Comparison of ENCODE assay signal across 8 cellular contexts in the genomic region with DNA sequence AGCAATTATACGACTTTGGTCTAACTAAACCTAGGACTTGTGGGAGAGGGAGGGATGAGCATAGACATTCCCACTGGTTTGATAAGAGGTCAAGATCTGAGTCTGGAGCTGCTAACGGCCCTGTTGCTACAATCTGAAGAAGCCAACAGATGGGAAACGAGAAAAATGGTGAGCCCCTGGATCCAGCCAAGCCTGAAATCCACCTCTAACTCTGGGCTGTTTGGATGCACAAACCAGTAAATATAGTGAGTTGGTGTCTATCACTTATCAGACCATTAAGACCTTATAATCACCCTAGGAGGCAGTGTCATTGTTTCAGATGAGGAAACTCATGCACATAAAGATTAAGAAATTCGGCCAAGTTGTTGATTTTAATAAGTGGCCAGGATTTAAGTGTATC.
"Had no signal": no experiment of that assay in that cellular context is flagged by ENCODE, and none has a peak within 500 bp of the region (broad histone marks: within the 10 kb centered on the region; RNA-seq: fewer than 3 reads in every experiment).

No MANE protein-coding gene starts in this region.

- DNase-seq: GDM1, GF-D8 had no signal

- H3K4me3 ChIP-seq: GM12878 had no signal

- FAIRE-seq: G401.6, GM12878, GM12891, GM12892, GM18507, GM19239 had no signal
